In the genomic region with DNA sequence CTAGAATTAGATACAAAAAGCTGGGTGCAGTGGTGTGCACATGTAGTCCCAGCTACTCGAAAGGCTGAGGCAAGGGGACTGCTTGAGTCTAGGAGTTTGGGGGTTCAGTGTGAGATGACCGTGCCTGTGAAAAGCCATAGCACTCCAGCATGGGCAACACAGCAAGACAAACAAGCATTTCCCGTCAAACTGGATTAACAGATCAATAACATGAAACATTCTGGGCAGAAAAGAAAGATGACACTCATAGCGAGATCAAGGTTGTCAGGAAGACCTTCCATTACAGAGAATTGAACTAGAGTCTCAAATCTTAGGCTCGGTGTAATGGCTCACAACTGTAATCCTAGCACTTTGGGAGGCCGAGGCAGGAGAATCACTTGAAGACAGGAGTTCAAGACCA, we compare ENCODE assay signal across 21 cellular contexts. TPM values are rescaled to one million over a fixed set of nuclear protein-coding genes. Genes with fewer than 3 reads are reported as not detected.
A peak's percentile ranks its signal among the peaks of the same experiment; 100 is the strongest.
DNase-seq lines count a peak whose midpoint lies in the region; ATAC-seq, FAIRE-seq and TF ChIP-seq lines count a peak whose summit lies in the region.
"Had no signal": no experiment of that assay in that cellular context is flagged by ENCODE, and none has a peak within 500 bp of the region (broad histone marks: within the 10 kb centered on the region; RNA-seq: fewer than 3 reads in every experiment).

No MANE protein-coding gene starts in this region.

- no peak overlapping the region for H2AFZ ChIP-seq in HepG2 (ENCODE audit: low read length)
- H2AFZ ChIP-seq: GM23248 had no signal

- FAIRE-seq in HepG2 (lab: Jason Lieb, UNC), result no peak
- FAIRE-seq: A549, GM12891, GM19239, H54 had no signal

- no peak for DNase-seq in HepG2 (ENCODE audit: low spot score)
- no peak for DNase-seq in endodermal cell
- DNase-seq in nephron progenitor cell, result no peak
- DNase-seq in NCI-H524 (lab: John Stamatoyannopoulos, UW), result no peak
- no peak for DNase-seq in thyroid gland
- DNase-seq: AML-193; CD4-positive, alpha-beta memory T cell; DMS 273 treated with DMSO at 0.1 percent for 48 hours; DMS53; DND-41; EL; GM23248; HCEC 1CT had no signal

- H3K4me1 ChIP-seq in liver (ENCODE audit: control insufficient read depth in 4 of 4, insufficient read depth in 4 of 4, low read length in 3 of 4) (peaks cover 0 to 11% (median 2%) of the 10 kb centered on the region in 4 donors), HepG2 (ENCODE audit: insufficient read depth, low read length) (no peaks in the 10 kb centered on the region), endodermal cell (ENCODE audit: control insufficient read depth, insufficient read depth, low read length) (no peaks in the 10 kb centered on the region), thyroid gland (peaks cover 33 to 38% of the 10 kb centered on the region in 2 donors)
- H3K4me1 ChIP-seq: A549 had no signal

- TF ChIP-seq CTCF in liver (IDR thresholded peaks at IDR 0.05; ENCODE audit: low read depth, low read length, missing input control) (no peak), HepG2 (CRISPR knock-in tag; IDR thresholded peaks at IDR 0.05) (no peak), endodermal cell (conservative IDR thresholded peaks at IDR 0.05) (no peak), nephron progenitor cell (IDR thresholded peaks at IDR 0.05) (no peak), thyroid gland (IDR thresholded peaks at IDR 0.05) (no peak)

- no peaks in the 10 kb centered on the region for H3K9me3 Mint-ChIP-seq in endodermal cell
- H3K9me3 Mint-ChIP-seq in nephron progenitor cell, result no peaks in the 10 kb centered on the region
- H3K9me3 Mint-ChIP-seq: CD4-positive, alpha-beta memory T cell had no signal

- H3K36me3 Mint-ChIP-seq in endodermal cell (ENCODE audit: low read depth) (peaks cover 68% of the 10 kb centered on the region), nephron progenitor cell (ENCODE audit: low read depth) (peaks cover 57% of the 10 kb centered on the region)

- peak in 1 of 2 donors; percentile 19 for TF ChIP-seq RAD21 in liver (IDR thresholded peaks at IDR 0.05)
- no peak for TF ChIP-seq RAD21 in HepG2 (CRISPR knock-in tag; IDR thresholded peaks at IDR 0.05)

- H3K36me3 ChIP-seq in liver (ENCODE audit: control insufficient read depth in 4 of 4, insufficient read depth in 3 of 4, low read depth in 1 of 4, low read length in 3 of 4) (peaks cover 2 to 36% (median 22%) of the 10 kb centered on the region in 4 donors), HepG2 (replicated peaks in 1 of 2; ENCODE audit: control insufficient read depth in 1 of 2, insufficient read depth in 2 of 2, low read length in 2 of 2) (peaks cover 23 to 67% of the 10 kb centered on the region in 2 experiments), endodermal cell (ENCODE audit: control insufficient read depth, insufficient read depth, low read length) (peaks cover 64% of the 10 kb centered on the region), thyroid gland (peaks cover 6 to 22% of the 10 kb centered on the region in 2 donors)

- no peak for ATAC-seq in HepG2
- no peak for ATAC-seq in GM21786 (IDR thresholded peaks at IDR 0.05; ENCODE audit: unreplicated experiment)
- ATAC-seq: A549 had no signal

- peaks cover 5% of the 10 kb centered on the region for H3K79me2 ChIP-seq in HepG2 (ENCODE audit: insufficient read depth, low read length)

- peak overlapping the region; percentile 60 for H3K27ac Mint-ChIP-seq in endodermal cell
- peak overlapping the region; percentile 65 for H3K27ac Mint-ChIP-seq in nephron progenitor cell
- H3K27ac Mint-ChIP-seq: CD4-positive, alpha-beta memory T cell had no signal

- no TSS peak for BruUV-seq in HepG2 (replicated peaks; lab: Mats Ljungman, UMichigan)

- H3K9ac ChIP-seq in liver (ENCODE audit: low read depth in 1 of 2, low read length in 2 of 2), result no peak overlapping the region
- H3K9ac ChIP-seq in HepG2 (ENCODE audit: insufficient read depth, low read depth, low read length), result no peak overlapping the region
- no peak overlapping the region for H3K9ac ChIP-seq in endodermal cell (ENCODE audit: extremely low read depth, low read length, poor library complexity, severe bottlenecking)
- H3K9ac ChIP-seq: GM23248 had no signal

- H3K9me3 ChIP-seq in liver (ENCODE audit: control insufficient read depth in 4 of 4, low read length in 3 of 4) (no peaks in the 10 kb centered on the region), HepG2 (ENCODE audit: low read length) (no peaks in the 10 kb centered on the region), endodermal cell (ENCODE audit: control insufficient read depth, low read length) (no peaks in the 10 kb centered on the region), thyroid gland (no peaks in the 10 kb centered on the region)
- H3K9me3 ChIP-seq: A549 had no signal

- TF ChIP-seq EP300 in HepG2 (IDR thresholded peaks at IDR 0.05; ENCODE audit: low read depth in 2 of 2, low read length in 2 of 2), result no peak
- no peak for TF ChIP-seq EP300 in HepG2 (CRISPR knock-in tag; IDR thresholded peaks at IDR 0.05; ENCODE audit: borderline replicate concordance)

- H3K27ac ChIP-seq in liver (ENCODE audit: low read depth in 1 of 2, low read length in 2 of 2), result no peak overlapping the region
- no peak overlapping the region for H3K27ac ChIP-seq in HepG2 (ENCODE audit: extremely low read length, insufficient read depth, low read length)
- H3K27ac ChIP-seq in endodermal cell (ENCODE audit: low read depth, low read length), result no peak overlapping the region
- H3K27ac ChIP-seq in thyroid gland, result peak overlapping the region in 1 of 3 donors; percentile 88
- H3K27ac ChIP-seq: 22Rv1, A549, GM23248 had no signal

- H3K27me3 ChIP-seq in liver (ENCODE audit: control insufficient read depth in 4 of 4, insufficient read depth in 4 of 4, low read length in 3 of 4) (no peaks in the 10 kb centered on the region), HepG2 (ENCODE audit: control insufficient read depth in 1 of 2, insufficient read depth in 2 of 2, low read length in 2 of 2) (no peaks in the 10 kb centered on the region), endodermal cell (ENCODE audit: control insufficient read depth, insufficient read depth, low read length, poor library complexity, severe bottlenecking) (no peaks in the 10 kb centered on the region), thyroid gland (no peaks in the 10 kb centered on the region)

- in situ Hi-C loops in HepG2 (cut with HindIII; ENCODE audit: extremely low pct_ligation_motif_present, low pct_unique_long_range_greater_than_20kb), result no loop called here

- CTCF ChIA-PET in HepG2 (lab: Yijun Ruan, JAX; ENCODE audit: low intra/inter-chr PET ratio, low total read pairs), result no interaction called here

- WGBS in liver, result 61% methylated on average over 6 of the region's 6 CpGs
- 80% methylated on average over 6 of the region's 6 CpGs for WGBS in HepG2 (ENCODE audit: low lambda C conversion rate)
- WGBS in endodermal cell (ENCODE audit: insufficient coverage in 1 of 2, insufficient read length in 1 of 2), 2 experiments, result 92 to 93% methylated on average over 5 to 6 of the region's 6 CpGs
- WGBS in thyroid gland, 2 donors, result 88 to 97% methylated on average over 6 of the region's 6 CpGs

- no peak overlapping the region for H3K4me2 ChIP-seq in HepG2 (ENCODE audit: low read depth, low read length)
- H3K4me2 ChIP-seq: A549 had no signal

- H4K20me1 ChIP-seq in HepG2 (ENCODE audit: insufficient read depth, low read length), result no peaks in the 10 kb centered on the region; the same call in 1 of the 2 replicates

- intact Hi-C loops in HepG2 (cut with micrococcal nuclease; ENCODE audit: unreplicated experiment) (no loop called here), thyroid gland (cut with DNase I) (loop anchor here (10.0 kb wide), 1 partner anchor 47 kb away; a partner anchor contains a TSS)

- H3K4me1 Mint-ChIP-seq in endodermal cell (no peaks in the 10 kb centered on the region), nephron progenitor cell (no peaks in the 10 kb centered on the region)
- H3K4me1 Mint-ChIP-seq: CD14-positive monocyte had no signal

- H3K4me3 ChIP-seq in liver (ENCODE audit: low read depth in 1 of 3, low read length in 3 of 3), result no peak overlapping the region
- no peak overlapping the region for H3K4me3 ChIP-seq in HepG2 (replicated peaks in 1 of 3; ENCODE audit: insufficient read depth in 1 of 3, low read depth in 2 of 3, low read length in 3 of 3)
- H3K4me3 ChIP-seq in endodermal cell (ENCODE audit: low read length), result no peak overlapping the region
- H3K4me3 ChIP-seq in thyroid gland (replicated peaks in 1 of 3), result no peak overlapping the region
- H3K4me3 ChIP-seq: A549, GM23248 had no signal

- H3K4me3 Mint-ChIP-seq in endodermal cell (no peak overlapping the region), nephron progenitor cell (no peak overlapping the region)
- H3K4me3 Mint-ChIP-seq: CD14-positive monocyte; CD4-positive, alpha-beta memory T cell had no signal

- no peaks in the 10 kb centered on the region for H3K27me3 Mint-ChIP-seq in endodermal cell (ENCODE audit: insufficient read depth)
- no peaks in the 10 kb centered on the region for H3K27me3 Mint-ChIP-seq in nephron progenitor cell (ENCODE audit: low read depth, poor library complexity)
- H3K27me3 Mint-ChIP-seq: CD4-positive, alpha-beta memory T cell had no signal

- POLR2A ChIA-PET in HepG2 (lab: Yijun Ruan, JAX), result no interaction called here

- TF ChIP-seq POLR2A in HepG2 (IDR thresholded peaks at IDR 0.05; ENCODE audit: insufficient read depth in 1 of 2, low read depth in 2 of 2, low read length in 2 of 2), result no peak
- TF ChIP-seq POLR2A in thyroid gland (IDR thresholded peaks at IDR 0.05), result no peak

RNA-seq across cellular contexts. Expression of a gene that starts 14.0 kb away (rescaled TPM):
- total RNA-seq in liver (10 to 100 TPM; 15.0 to 26.4 TPM), HepG2 (2016; rRNA removed; fragmentation: Illumina TruSeq; extraction: Trizol) (31.4 and 45.9 TPM in 2 replicates), endodermal cell (10 to 100 TPM; 13.2 to 13.7 TPM), thyroid gland (10 to 100 TPM; 12.2 to 21.9 (median 15.9) TPM)
- polyA plus RNA-seq in liver (10 to 100 TPM; 21.9 to 25.2 TPM), HepG2 (2011; rRNA removed) (12.0 and 15.7 TPM in 2 replicates)
- total RNA-seq in HepG2 (2016; cell fraction: cytosol; rRNA removed; fragmentation: Illumina TruSeq; extraction: Trizol; ENCODE audit: low read depth), result 8.9 and 9.8 TPM in 2 replicates
- 32.2 and 43.1 TPM in 2 replicates for total RNA-seq in HepG2 (2016; cell fraction: insoluble cytoplasmic fraction; rRNA removed; fragmentation: Illumina TruSeq; extraction: Trizol)
- 9.8 and 12.0 TPM in 2 replicates for total RNA-seq in HepG2 (2016; cell fraction: membrane; rRNA removed; fragmentation: Illumina TruSeq; extraction: Trizol)
- 17.5 and 20.5 TPM in 2 replicates for total RNA-seq in HepG2 (2016; cell fraction: nucleus; rRNA removed; fragmentation: Illumina TruSeq; extraction: Trizol)
- polyA plus RNA-seq in HepG2 (2011; cell fraction: cytosol; rRNA removed), result 7.1 and 10.0 TPM in 2 replicates
- polyA plus RNA-seq in HepG2 (2011; cell fraction: nucleus; rRNA removed), result 5.1 and 5.6 TPM in 2 replicates
- polyA plus RNA-seq in HepG2 (2012), result 15.8 and 18.7 TPM in 2 replicates
- 3.6 and 3.8 TPM in 2 replicates for polyA plus RNA-seq in HepG2 (2016; cell fraction: cytosol; fragmentation: Illumina TruSeq; extraction: Trizol; ENCODE audit: low read depth)
- 39.9 and 41.4 TPM in 2 replicates for polyA plus RNA-seq in HepG2 (2016; cell fraction: insoluble cytoplasmic fraction; fragmentation: Illumina TruSeq; extraction: Trizol; ENCODE audit: low read depth)
- 6.0 and 6.8 TPM in 2 replicates for polyA plus RNA-seq in HepG2 (2016; cell fraction: membrane; fragmentation: Illumina TruSeq; extraction: Trizol; ENCODE audit: low read depth)
- polyA plus RNA-seq in HepG2 (2016; cell fraction: nucleus; fragmentation: Illumina TruSeq; extraction: Trizol; ENCODE audit: insufficient read depth, low read depth), result 21.1 and 23.0 TPM in 2 replicates
- 4.7 and 9.6 TPM in 2 replicates for polyA minus RNA-seq in HepG2 (2011; rRNA and poly(A)+ RNA removed; ENCODE audit: low replicate concordance)
- 5.7 and 6.9 TPM in 2 replicates for polyA minus RNA-seq in HepG2 (2011; cell fraction: cytosol; rRNA and poly(A)+ RNA removed)
- 13.8 and 14.8 TPM in 2 replicates for polyA minus RNA-seq in HepG2 (2011; cell fraction: nucleus; rRNA and poly(A)+ RNA removed)
- 14.2 TPM for polyA plus RNA-seq in endodermal cell (2013, experiment 1 of 2)
- polyA plus RNA-seq in endodermal cell (2013, experiment 2 of 2), result 14.4 TPM

RNA-seq across cellular contexts. Expression of a gene that starts 14.1 kb away (rescaled TPM):
- total RNA-seq in liver, result 10 to 100 TPM; 12.7 to 36.3 TPM
- polyA plus RNA-seq in liver, result 10 to 100 TPM in 1 of 2 donors, 1 to 10 TPM in 1; 6.1 to 11.6 TPM
- 12.4 and 15.7 TPM in 2 replicates for total RNA-seq in HepG2 (2016; rRNA removed; fragmentation: Illumina TruSeq; extraction: Trizol)
- total RNA-seq in HepG2 (2016; cell fraction: cytosol; rRNA removed; fragmentation: Illumina TruSeq; extraction: Trizol; ENCODE audit: low read depth), result 8.5 and 9.1 TPM in 2 replicates
- total RNA-seq in HepG2 (2016; cell fraction: insoluble cytoplasmic fraction; rRNA removed; fragmentation: Illumina TruSeq; extraction: Trizol), result 12.0 and 15.5 TPM in 2 replicates
- 7.1 and 7.9 TPM in 2 replicates for total RNA-seq in HepG2 (2016; cell fraction: membrane; rRNA removed; fragmentation: Illumina TruSeq; extraction: Trizol)
- 12.9 and 18.4 TPM in 2 replicates for total RNA-seq in HepG2 (2016; cell fraction: nucleus; rRNA removed; fragmentation: Illumina TruSeq; extraction: Trizol)
- polyA plus RNA-seq in HepG2 (2011; rRNA removed), result 6.3 and 6.4 TPM in 2 replicates
- 3.1 and 5.0 TPM in 2 replicates for polyA plus RNA-seq in HepG2 (2011; cell fraction: cytosol; rRNA removed)
- 5.9 and 6.8 TPM in 2 replicates for polyA plus RNA-seq in HepG2 (2011; cell fraction: nucleus; rRNA removed)
- 7.3 and 9.2 TPM in 2 replicates for polyA plus RNA-seq in HepG2 (2012)
- polyA plus RNA-seq in HepG2 (2016; cell fraction: cytosol; fragmentation: Illumina TruSeq; extraction: Trizol; ENCODE audit: low read depth), result 1.2 and 1.3 TPM in 2 replicates
- 9.3 and 11.1 TPM in 2 replicates for polyA plus RNA-seq in HepG2 (2016; cell fraction: insoluble cytoplasmic fraction; fragmentation: Illumina TruSeq; extraction: Trizol; ENCODE audit: low read depth)
- 2.1 and 2.4 TPM in 2 replicates for polyA plus RNA-seq in HepG2 (2016; cell fraction: membrane; fragmentation: Illumina TruSeq; extraction: Trizol; ENCODE audit: low read depth)
- 14.1 and 14.2 TPM in 2 replicates for polyA plus RNA-seq in HepG2 (2016; cell fraction: nucleus; fragmentation: Illumina TruSeq; extraction: Trizol; ENCODE audit: insufficient read depth, low read depth)
- polyA minus RNA-seq in HepG2 (2011; rRNA and poly(A)+ RNA removed; ENCODE audit: low replicate concordance), result 8.5 and 12.2 TPM in 2 replicates
- polyA minus RNA-seq in HepG2 (2011; cell fraction: cytosol; rRNA and poly(A)+ RNA removed), result 6.3 and 8.2 TPM in 2 replicates
- 35.5 and 40.3 TPM in 2 replicates for polyA minus RNA-seq in HepG2 (2011; cell fraction: nucleus; rRNA and poly(A)+ RNA removed)
- 10 to 100 TPM; 14.7 to 20.3 TPM for total RNA-seq in endodermal cell
- 11.6 TPM for polyA plus RNA-seq in endodermal cell (2013, experiment 1 of 2)
- 12.0 TPM for polyA plus RNA-seq in endodermal cell (2013, experiment 2 of 2)
- total RNA-seq in thyroid gland, result 10 to 100 TPM; 38.8 to 49.5 (median 41.7) TPM

RNA-seq across cellular contexts. Expression of a gene that starts 45.0 kb away (rescaled TPM):
- total RNA-seq in liver (1 to 10 TPM; 7.9 to 9.1 TPM), HepG2 (2016; rRNA removed; fragmentation: Illumina TruSeq; extraction: Trizol) (27.7 and 32.9 TPM in 2 replicates), endodermal cell (10 to 100 TPM; 32.3 to 45.8 TPM), thyroid gland (100 to 1,000 TPM in 1 of 4 donors, 10 to 100 TPM in 3; 33.7 to 105 (median 51.4) TPM)
- polyA plus RNA-seq in liver (1 to 10 TPM; 3.1 to 8.1 TPM), HepG2 (2011; rRNA removed) (29.2 and 35.8 TPM in 2 replicates)
- total RNA-seq in HepG2 (2016; cell fraction: cytosol; rRNA removed; fragmentation: Illumina TruSeq; extraction: Trizol; ENCODE audit: low read depth), result 54.0 and 56.1 TPM in 2 replicates
- total RNA-seq in HepG2 (2016; cell fraction: insoluble cytoplasmic fraction; rRNA removed; fragmentation: Illumina TruSeq; extraction: Trizol), result 24.8 and 37.8 TPM in 2 replicates
- total RNA-seq in HepG2 (2016; cell fraction: membrane; rRNA removed; fragmentation: Illumina TruSeq; extraction: Trizol), result 35.4 and 37.3 TPM in 2 replicates
- 28.7 and 30.4 TPM in 2 replicates for total RNA-seq in HepG2 (2016; cell fraction: nucleus; rRNA removed; fragmentation: Illumina TruSeq; extraction: Trizol)
- polyA plus RNA-seq in HepG2 (2011; cell fraction: cytosol; rRNA removed), result 19.7 and 23.0 TPM in 2 replicates
- 10.9 and 13.1 TPM in 2 replicates for polyA plus RNA-seq in HepG2 (2011; cell fraction: nucleus; rRNA removed)
- 44.3 and 60.7 TPM in 2 replicates for polyA plus RNA-seq in HepG2 (2012)
- 30.9 and 35.7 TPM in 2 replicates for polyA plus RNA-seq in HepG2 (2016; cell fraction: cytosol; fragmentation: Illumina TruSeq; extraction: Trizol; ENCODE audit: low read depth)
- 37.3 and 37.7 TPM in 2 replicates for polyA plus RNA-seq in HepG2 (2016; cell fraction: insoluble cytoplasmic fraction; fragmentation: Illumina TruSeq; extraction: Trizol; ENCODE audit: low read depth)
- 25.1 and 29.0 TPM in 2 replicates for polyA plus RNA-seq in HepG2 (2016; cell fraction: membrane; fragmentation: Illumina TruSeq; extraction: Trizol; ENCODE audit: low read depth)
- polyA plus RNA-seq in HepG2 (2016; cell fraction: nucleus; fragmentation: Illumina TruSeq; extraction: Trizol; ENCODE audit: insufficient read depth, low read depth), result 17.8 and 20.2 TPM in 2 replicates
- polyA minus RNA-seq in HepG2 (2011; rRNA and poly(A)+ RNA removed; ENCODE audit: low replicate concordance), result 37.6 and 43.7 TPM in 2 replicates
- polyA minus RNA-seq in HepG2 (2011; cell fraction: cytosol; rRNA and poly(A)+ RNA removed), result 11.4 and 12.4 TPM in 2 replicates
- 59.6 and 65.0 TPM in 2 replicates for polyA minus RNA-seq in HepG2 (2011; cell fraction: nucleus; rRNA and poly(A)+ RNA removed)
- 54.2 TPM for polyA plus RNA-seq in endodermal cell (2013, experiment 1 of 2)
- polyA plus RNA-seq in endodermal cell (2013, experiment 2 of 2), result 60.3 TPM
